1 cellular context compared by ENCODE assay signal in genomic region chr2:226796012-226796839, GRCh38.
TF ChIP-seq lines count a peak whose summit lies in the region.

No MANE protein-coding gene starts in this region.

TF ChIP-seq in HepG2, 621 proteins besides CTCF, POLR2A, EP300 and RAD21 (continued from another document and continues in another):
- TF ChIP-seq TFE3 (CRISPR knock-in tag; IDR thresholded peaks at IDR 0.05) = no peak
- TF ChIP-seq POGK (CRISPR knock-in tag; conservative IDR thresholded peaks at IDR 0.05) = no peak
- no peak for TF ChIP-seq HHEX (CRISPR knock-in tag; IDR thresholded peaks at IDR 0.05)
- TF ChIP-seq ZXDC (CRISPR knock-in tag; IDR thresholded peaks at IDR 0.05) = no peak
- TF ChIP-seq SMYD3 (CRISPR knock-in tag; IDR thresholded peaks at IDR 0.05) = no peak
- 0 out of 2 replicates have a peak, but pooled peaks have one; percentile 23 for TF ChIP-seq FOXJ3 (CRISPR knock-in tag; IDR thresholded peaks at IDR 0.05; ENCODE audit: borderline replicate concordance)
- TF ChIP-seq FOXA1 (IDR thresholded peaks at IDR 0.05) = no peak
- TF ChIP-seq FOXA1 (CRISPR knock-in tag; IDR thresholded peaks at IDR 0.05) = peak; percentile 62; the same call in 1 of the 2 replicates
- peak; percentile 38; the same call in 1 of the 2 replicates for TF ChIP-seq ZNF563 (CRISPR knock-in tag; IDR thresholded peaks at IDR 0.05)
- no peak for TF ChIP-seq HNF4G (IDR thresholded peaks at IDR 0.05; ENCODE audit: borderline replicate concordance, low read depth, low read length)
- no peak for TF ChIP-seq HNF4G (CRISPR knock-in tag; IDR thresholded peaks at IDR 0.05; ENCODE audit: borderline replicate concordance, low read depth)
- TF ChIP-seq ZNF572 (CRISPR knock-in tag; IDR thresholded peaks at IDR 0.05) = no peak
- no peak for TF ChIP-seq NFIC (IDR thresholded peaks at IDR 0.05; ENCODE audit: low read length)
- TF ChIP-seq IKZF5 (CRISPR knock-in tag; IDR thresholded peaks at IDR 0.05) = no peak
- no peak for TF ChIP-seq CCDC6 (CRISPR knock-in tag; IDR thresholded peaks at IDR 0.05)
- no peak for TF ChIP-seq CEBPG (CRISPR knock-in tag; IDR thresholded peaks at IDR 0.05)
- TF ChIP-seq ZKSCAN8 (CRISPR knock-in tag; IDR thresholded peaks at IDR 0.05; ENCODE audit: borderline replicate concordance) = no peak
- 0 out of 2 replicates have a peak, but pooled peaks have one; percentile 8 for TF ChIP-seq ZNF160 (CRISPR knock-in tag; IDR thresholded peaks at IDR 0.05)
- no peak for TF ChIP-seq ZNF547 (CRISPR knock-in tag; IDR thresholded peaks at IDR 0.05)
- TF ChIP-seq HMGXB3 (CRISPR knock-in tag; IDR thresholded peaks at IDR 0.05; ENCODE audit: borderline replicate concordance) = no peak
- TF ChIP-seq ZNF317 (CRISPR knock-in tag; IDR thresholded peaks at IDR 0.05) = 0 out of 2 replicates have a peak, but pooled peaks have one; percentile 12
- 0 out of 2 replicates have a peak, but pooled peaks have one; percentile 29 for TF ChIP-seq ZNF280B (CRISPR knock-in tag; IDR thresholded peaks at IDR 0.05; ENCODE audit: borderline replicate concordance)
- TF ChIP-seq E2F1 (CRISPR knock-in tag; IDR thresholded peaks at IDR 0.05) = no peak
- TF ChIP-seq ELF1 (CRISPR knock-in tag; IDR thresholded peaks at IDR 0.05) = no peak
- no peak for TF ChIP-seq MAFK (conservative IDR thresholded peaks at IDR 0.05 in 1 of 2, IDR thresholded peaks at IDR 0.05 in 1 of 2; ENCODE audit: low read length in 2 of 2)
- TF ChIP-seq ZFP82 (CRISPR knock-in tag; IDR thresholded peaks at IDR 0.05; ENCODE audit: borderline replicate concordance) = no peak
- peak; percentile 31 for TF ChIP-seq ZNF574 (CRISPR knock-in tag; IDR thresholded peaks at IDR 0.05)
- TF ChIP-seq NR2C2 (CRISPR knock-in tag; IDR thresholded peaks at IDR 0.05; ENCODE audit: borderline replicate concordance) = no peak
- TF ChIP-seq ZNF101 (CRISPR knock-in tag; IDR thresholded peaks at IDR 0.05; ENCODE audit: borderline replicate concordance, low read depth) = no peak
- no peak for TF ChIP-seq REPIN1 (CRISPR knock-in tag; IDR thresholded peaks at IDR 0.05; ENCODE audit: borderline replicate concordance, low read depth)
- TF ChIP-seq DZIP1 (CRISPR knock-in tag; IDR thresholded peaks at IDR 0.05) = no peak
- TF ChIP-seq TSC22D2 (CRISPR knock-in tag; IDR thresholded peaks at IDR 0.05; ENCODE audit: borderline replicate concordance) = no peak
- no peak for TF ChIP-seq MTF2 (CRISPR knock-in tag; IDR thresholded peaks at IDR 0.05; ENCODE audit: borderline replicate concordance)
- no peak for TF ChIP-seq HOXA9 (CRISPR knock-in tag; IDR thresholded peaks at IDR 0.05; ENCODE audit: borderline replicate concordance)
- no peak for TF ChIP-seq ZNF770 (CRISPR knock-in tag; IDR thresholded peaks at IDR 0.05)
- TF ChIP-seq ZNF274 (CRISPR knock-in tag; IDR thresholded peaks at IDR 0.05) = 0 out of 2 replicates have a peak, but pooled peaks have one; percentile 48
